In genomic region chr5:54651482-54652076, GRCh38 we compare ENCODE assay signal across 12 cellular contexts.
DNase-seq lines count a peak whose midpoint lies in the region; ATAC-seq and TF ChIP-seq lines count a peak whose summit lies in the region.
"Had no signal": no experiment of that assay in that cellular context is flagged by ENCODE, and none has a peak within 500 bp of the region (broad histone marks: within the 10 kb centered on the region; RNA-seq: fewer than 3 reads in every experiment).

No MANE protein-coding gene starts in this region.

- no peaks in the 10 kb centered on the region for H3K4me1 ChIP-seq in HAP-1

- TF ChIP-seq CTCF in fibroblast of the aortic adventitia (IDR thresholded peaks at IDR 0.05; ENCODE audit: insufficient read depth, low read length), result no peak

- peaks cover 19% of the 10 kb centered on the region for H3K4me1 Mint-ChIP-seq in stimulated activated naive CD8-positive, alpha-beta T cell treated with anti-CD3 and anti-CD28 coated beads, Interleukin-15, amount 100 ng/mL, for 72 hours
- peaks cover 13% of the 10 kb centered on the region for H3K4me1 Mint-ChIP-seq in activated CD4-positive, alpha-beta T cell treated with anti-CD3 and anti-CD28 coated beads for 36 hours

- no peak overlapping the region for H3K4me3 Mint-ChIP-seq in stimulated activated naive CD8-positive, alpha-beta T cell treated with anti-CD3 and anti-CD28 coated beads, Interleukin-15, amount 100 ng/mL, for 72 hours
- no peak overlapping the region for H3K4me3 Mint-ChIP-seq in activated CD4-positive, alpha-beta T cell treated with anti-CD3 and anti-CD28 coated beads for 36 hours
- H3K4me3 Mint-ChIP-seq: activated T-cell treated with anti-CD3 and anti-CD28 coated beads, Interleukin-2, amount 50 U/mL, for 72 hours had no signal

- no peaks in the 10 kb centered on the region for H3K36me3 ChIP-seq in HAP-1 (replicated peaks)
- H3K36me3 ChIP-seq: SJSA1 had no signal

- H3K27me3 Mint-ChIP-seq in stimulated activated naive CD8-positive, alpha-beta T cell treated with anti-CD3 and anti-CD28 coated beads, Interleukin-15, amount 100 ng/mL, for 72 hours, result no peaks in the 10 kb centered on the region
- H3K27me3 Mint-ChIP-seq in activated CD4-positive, alpha-beta T cell treated with anti-CD3 and anti-CD28 coated beads for 36 hours, result no peaks in the 10 kb centered on the region

- H3K4me3 ChIP-seq in fibroblast of the aortic adventitia (ENCODE audit: low read depth, low read length) (no peak overlapping the region), HAP-1 (no peak overlapping the region)
- H3K4me3 ChIP-seq: SJSA1, skin epidermis had no signal

- ATAC-seq in stimulated activated naive CD8-positive, alpha-beta T cell treated with anti-CD3 and anti-CD28 coated beads, Interleukin-15, amount 100 ng/mL, for 72 hours, result no peak
- ATAC-seq in GM21447 (IDR thresholded peaks at IDR 0.05; ENCODE audit: unreplicated experiment), result no peak
- no peak for ATAC-seq in activated CD4-positive, alpha-beta T cell treated with anti-CD3 and anti-CD28 coated beads for 36 hours
- ATAC-seq: activated T-cell treated with anti-CD3 and anti-CD28 coated beads, Interleukin-2, amount 50 U/mL, for 72 hours had no signal

- no peaks in the 10 kb centered on the region for H3K9me3 ChIP-seq in HAP-1
- H3K9me3 ChIP-seq: SJSA1 had no signal

- no peaks in the 10 kb centered on the region for H3K36me3 Mint-ChIP-seq in activated CD4-positive, alpha-beta T cell treated with anti-CD3 and anti-CD28 coated beads for 36 hours (ENCODE audit: low read depth)

- POLR2A ChIA-PET in activated CD4-positive, alpha-beta T cell treated with anti-CD3 and anti-CD28 coated beads for 36 hours (lab: Charles Lee), result no interaction called here

- intact Hi-C loops in activated CD4-positive, alpha-beta T cell treated with anti-CD3 and anti-CD28 coated beads for 36 hours (cut with DNase I, micrococcal nuclease), result no loop called here

- H3K27ac Mint-ChIP-seq in stimulated activated naive CD8-positive, alpha-beta T cell treated with anti-CD3 and anti-CD28 coated beads, Interleukin-15, amount 100 ng/mL, for 72 hours, result no peak overlapping the region
- no peak overlapping the region for H3K27ac Mint-ChIP-seq in activated CD4-positive, alpha-beta T cell treated with anti-CD3 and anti-CD28 coated beads for 36 hours
- H3K27ac Mint-ChIP-seq: activated T-cell treated with anti-CD3 and anti-CD28 coated beads, Interleukin-2, amount 50 U/mL, for 72 hours had no signal

- peaks cover 0 to 4% of the 10 kb centered on the region in 2 donors for H3K9me3 Mint-ChIP-seq in stimulated activated naive CD8-positive, alpha-beta T cell treated with anti-CD3 and anti-CD28 coated beads, Interleukin-15, amount 100 ng/mL, for 72 hours
- H3K9me3 Mint-ChIP-seq in activated CD4-positive, alpha-beta T cell treated with anti-CD3 and anti-CD28 coated beads for 36 hours (ENCODE audit: low read depth), result peaks cover 2% of the 10 kb centered on the region

- DNase-seq in H4 (ENCODE audit: low spot score), result peak; percentile 65
- DNase-seq in fibroblast of the aortic adventitia (ENCODE audit: low read depth), result peak; percentile 82
- DNase-seq in pons (ENCODE audit: low spot score), result peak; percentile 25
- no peak for DNase-seq in stimulated activated naive CD8-positive, alpha-beta T cell treated with anti-CD3 and anti-CD28 coated beads, Interleukin-15, amount 100 ng/mL, for 72 hours
- DNase-seq in HAP-1 (ENCODE audit: low spot score in 2 of 2), result no peak
- DNase-seq in activated CD4-positive, alpha-beta T cell treated with anti-CD3 and anti-CD28 coated beads for 36 hours, result no peak
- DNase-seq: activated T-cell treated with anti-CD3 and anti-CD28 coated beads, Interleukin-2, amount 50 U/mL, for 72 hours; hippocampal formation had no signal

- no peaks in the 10 kb centered on the region for H3K27me3 ChIP-seq in HAP-1 (ENCODE audit: low read depth)
- H3K27me3 ChIP-seq: SJSA1 had no signal

- CTCF ChIA-PET in activated CD4-positive, alpha-beta T cell treated with anti-CD3 and anti-CD28 coated beads for 36 hours (lab: Charles Lee), result interaction anchor here (0.7 to 1.0 kb wide), 2 partner anchors 10 to 519 kb away, joined by 3 read pairs; no protein-coding TSS in a partner anchor

- in situ Hi-C loops in HAP-1 (cut with MboI; ENCODE audit: low sequenced_read_pairs), result no loop called here

TF ChIP-seq in PFSK-1, 5 proteins besides CTCF, POLR2A, EP300 and RAD21:
- no peak for TF ChIP-seq POLR2AphosphoS5 (IDR thresholded peaks at IDR 0.05; ENCODE audit: low read depth, low read length)
- peak; percentile 46 for TF ChIP-seq FOXP2 (optimal IDR thresholded peaks at IDR 0.05; ENCODE audit: borderline replicate concordance, extremely low read depth, extremely low read length, insufficient read depth)

Comparison
In these comparisons a context has a peak if more than half of its experiments do, and no peak if none do; other contexts are left out.
1. DNase-seq: peak in H4 (single experiment), fibroblast of the aortic adventitia (single experiment) and pons (single experiment); none in stimulated activated naive CD8-positive, alpha-beta T cell treated with anti-CD3 and anti-CD28 coated beads, Interleukin-15, amount 100 ng/mL, for 72 hours (0 of 2), HAP-1 (0 of 2) and activated CD4-positive, alpha-beta T cell treated with anti-CD3 and anti-CD28 coated beads for 36 hours (single experiment).